In genomic region chr2:222655406-222655747, GRCh38 we compare ENCODE assay signal across 8 cellular contexts. TPM values are rescaled to one million over a fixed set of nuclear protein-coding genes. Genes with fewer than 3 reads are reported as not detected.
DNase-seq lines count a peak whose midpoint lies in the region; ATAC-seq and TF ChIP-seq lines count a peak whose summit lies in the region.

No MANE protein-coding gene starts in this region.

- H3K4me3 Mint-ChIP-seq in CD8-positive, alpha-beta T cell = peak overlapping the region; percentile 97

- peak overlapping the region; percentile 100 for H3K27ac Mint-ChIP-seq in CD8-positive, alpha-beta T cell

- POLR2A ChIA-PET in CD8-positive, alpha-beta T cell (lab: Charles Lee) = interaction anchor here (2.9 kb wide), 1 partner anchor 18 kb away, joined by 7 read pairs; no protein-coding TSS in a partner anchor

- no peaks in the 10 kb centered on the region for H3K27me3 ChIP-seq in CD8-positive, alpha-beta T cell (ENCODE audit: insufficient read depth, low read length)
- no peaks in the 10 kb centered on the region for H3K27me3 ChIP-seq in esophagus squamous epithelium

- H3K4me3 ChIP-seq in CD8-positive, alpha-beta T cell (ENCODE audit: low read depth, low read length) = peak overlapping the region; percentile 87
- H3K4me3 ChIP-seq in esophagus squamous epithelium = peak overlapping the region; percentile 48 to 88 (median 72)

- peaks cover 11% of the 10 kb centered on the region for H3K36me3 Mint-ChIP-seq in CD8-positive, alpha-beta T cell

- peaks cover 2% of the 10 kb centered on the region for H3K36me3 ChIP-seq in CD8-positive, alpha-beta T cell (ENCODE audit: insufficient read depth, low read length)
- H3K36me3 ChIP-seq in esophagus squamous epithelium = peaks cover 0 to 3% (median 0%) of the 10 kb centered on the region in 3 donors

- H3K27me3 Mint-ChIP-seq in CD8-positive, alpha-beta T cell (ENCODE audit: low read depth) = no peaks in the 10 kb centered on the region

- intact Hi-C loops in CD8-positive, alpha-beta T cell (cut with DNase I, micrococcal nuclease) = loop anchor here in 1 of 2 experiments (2.0 to 5.0 kb wide), 2 partner anchors 205 to 1302 kb away; partner anchors contain the start of genes ACSL3 and MRPL44
- intact Hi-C loops in esophagus squamous epithelium (cut with DNase I) = no loop called here

- H3K9me3 ChIP-seq in CD8-positive, alpha-beta T cell (ENCODE audit: low read length) = no peaks in the 10 kb centered on the region
- H3K9me3 ChIP-seq in esophagus squamous epithelium = no peaks in the 10 kb centered on the region

- H3K27ac ChIP-seq in CD8-positive, alpha-beta T cell (ENCODE audit: low read depth, low read length) = peak overlapping the region; percentile 89
- H3K27ac ChIP-seq in esophagus squamous epithelium = peak overlapping the region; percentile 79 to 93 (median 88)

- peaks cover 47% of the 10 kb centered on the region for H3K4me1 Mint-ChIP-seq in CD8-positive, alpha-beta T cell (ENCODE audit: low read depth)

- CTCF ChIA-PET in CD8-positive, alpha-beta T cell (lab: Charles Lee) = interaction anchor here (0.6 kb wide), 1 partner anchor 1286 kb away, joined by 3 read pairs; no protein-coding TSS in a partner anchor

- TF ChIP-seq CTCF in CD8-positive, alpha-beta T cell (IDR thresholded peaks at IDR 0.05) = no peak
- no peak for TF ChIP-seq CTCF in esophagus squamous epithelium (IDR thresholded peaks at IDR 0.05)
- no peak for TF ChIP-seq CTCF in omental fat pad (IDR thresholded peaks at IDR 0.05)

- WGBS in esophagus squamous epithelium, 2 donors = 0 to 1% methylated on average over 12 to 14 of the region's 14 CpGs

- peaks cover 28% of the 10 kb centered on the region for H3K4me1 ChIP-seq in CD8-positive, alpha-beta T cell (ENCODE audit: insufficient read depth, low read length)
- H3K4me1 ChIP-seq in esophagus squamous epithelium = peaks cover 7 to 48% (median 19%) of the 10 kb centered on the region in 3 donors

- peak; percentile 5 for ATAC-seq in CD8-positive, alpha-beta T cell
- ATAC-seq in GM19467 (IDR thresholded peaks at IDR 0.05; ENCODE audit: unreplicated experiment) (peak; percentile 8), omental fat pad (ENCODE audit: low FRiP score) (peak; percentile 60)

- no peak for DNase-seq in CD8-positive, alpha-beta T cell
- DNase-seq in HT-29 (ENCODE audit: low spot score) (peak; percentile 68), SW480 (ENCODE audit: low spot score) (peak; percentile 64), esophagus squamous epithelium (lab: John Stamatoyannopoulos, UW) (no peak), omental fat pad (ENCODE audit: low spot score) (no peak), glomerular visceral epithelial cell (ENCODE audit: extremely low spot score) (no peak), AG08396 (ENCODE audit: low spot score) (no peak)

- no peak for TF ChIP-seq POLR2A in esophagus squamous epithelium (IDR thresholded peaks at IDR 0.05)

- H3K9me3 Mint-ChIP-seq in CD8-positive, alpha-beta T cell = no peaks in the 10 kb centered on the region

RNA-seq across cellular contexts. Expression of gene FARSB, which starts 0.5 kb away (rescaled TPM):
- total RNA-seq in CD8-positive, alpha-beta T cell = 1 to 10 TPM; 7.2 to 8.5 TPM
- 10.0 and 11.1 TPM in 2 replicates for total RNA-seq in HT-29 (2014; rRNA removed; shearing (Covaris generic))
- total RNA-seq in esophagus squamous epithelium (10 to 100 TPM in 3 of 4 donors, 1 to 10 TPM in 1; 9.7 to 26.8 (median 20.9) TPM), omental fat pad (10 to 100 TPM; 11.8 to 18.4 (median 14.8) TPM)

RNA-seq across cellular contexts. Expression of gene MOGAT1, which starts 16.1 kb away (rescaled TPM):
- total RNA-seq in CD8-positive, alpha-beta T cell = not detected
- total RNA-seq in HT-29 (2014; rRNA removed; shearing (Covaris generic)) = not detected in 2 replicates
- not detected for total RNA-seq in esophagus squamous epithelium
- total RNA-seq in omental fat pad = 1 to 10 TPM in 1 of 4 donors, under 1 TPM in 1, not detected in 2; 0.95 to 2.4 TPM

Comparison
In these comparisons a context has a peak if more than half of its experiments do, and no peak if none do; other contexts are left out.
1. ATAC-seq: peak in every context shown above with its lines; median percentile 60 in omental fat pad; 8 in GM19467; 5 in CD8-positive, alpha-beta T cell.
2. DNase-seq: peak in HT-29 (single experiment) and SW480 (single experiment); none in CD8-positive, alpha-beta T cell (0 of 7), esophagus squamous epithelium (single experiment), omental fat pad (single experiment), glomerular visceral epithelial cell (single experiment) and AG08396 (single experiment).